Comparison of ENCODE assay signal across 9 cellular contexts in the genomic region with DNA sequence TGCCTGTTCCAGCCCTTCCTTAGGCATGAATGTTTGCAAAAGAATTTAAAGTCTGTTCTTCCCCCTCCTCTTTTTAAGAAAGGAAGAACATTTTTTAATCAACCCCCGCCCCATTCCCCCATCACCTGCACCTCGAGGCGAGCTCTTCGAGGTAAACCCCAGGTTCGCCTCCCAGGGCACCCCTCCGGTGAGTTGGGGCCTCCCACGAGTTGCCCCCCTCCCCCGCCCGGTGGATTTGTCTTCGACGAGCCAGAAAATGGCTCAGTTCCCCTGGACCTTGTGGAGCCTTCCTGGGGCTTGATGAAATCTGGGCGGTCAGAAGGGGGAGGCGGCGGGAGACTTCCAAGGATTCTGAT. TPM values are rescaled to one million over a fixed set of nuclear protein-coding genes. Genes with fewer than 3 reads are reported as not detected.
DNase-seq lines count a peak whose midpoint lies in the region; ATAC-seq and TF ChIP-seq lines count a peak whose summit lies in the region.
"Had no signal": no experiment of that assay in that cellular context is flagged by ENCODE, and none has a peak within 500 bp of the region (broad histone marks: within the 10 kb centered on the region; RNA-seq: fewer than 3 reads in every experiment).

No MANE protein-coding gene starts in this region.

- TF ChIP-seq CTCF in coronary artery (IDR thresholded peaks at IDR 0.05): no peak

- H3K9ac ChIP-seq in HUES6 (ENCODE audit: low read length): no peak overlapping the region

- no peak for TF ChIP-seq POLR2A in GM18505 (IDR thresholded peaks at IDR 0.05; ENCODE audit: borderline replicate concordance, extremely low read depth, insufficient read depth, insufficient read length)

- peaks cover 0 to 8% of the 10 kb centered on the region in 2 donors for H3K36me3 Mint-ChIP-seq in naive B cell

- H3K4me3 ChIP-seq in HUES6 (ENCODE audit: low read depth, low read length) (peak overlapping the region; percentile 82), coronary artery (peak overlapping the region; percentile 70)

- peaks cover 76% of the 10 kb centered on the region for H3K27me3 ChIP-seq in HUES6 (ENCODE audit: control insufficient read depth, insufficient read depth, low read length)

- ATAC-seq in naive B cell (ENCODE audit: low read depth in 2 of 2): no peak
- ATAC-seq in GM18505 (IDR thresholded peaks at IDR 0.05; ENCODE audit: unreplicated experiment): no peak

- H3K4me1 Mint-ChIP-seq in naive B cell: peaks cover 11 to 23% (median 19%) of the 10 kb centered on the region in 3 donors

- no peak overlapping the region for H3K27ac ChIP-seq in HUES6 (ENCODE audit: low read depth, low read length)
- H3K27ac ChIP-seq in coronary artery: no peak overlapping the region

- H3K4me1 ChIP-seq in HUES6 (ENCODE audit: control insufficient read depth, insufficient read depth, low read length): peaks cover 20% of the 10 kb centered on the region

- no peaks in the 10 kb centered on the region for H3K9me3 ChIP-seq in HUES6 (ENCODE audit: control insufficient read depth, insufficient read depth, low read depth, low read length)

- DNase-seq in COR-L47 (lab: John Stamatoyannopoulos, UW) (peak; percentile 52), coronary artery (ENCODE audit: low spot score) (no peak), naive B cell (no peak), mesenteric fat pad (ENCODE audit: low spot score) (no peak), NCI-H2107 (lab: John Stamatoyannopoulos, UW) (no peak)
- DNase-seq: activated CD4-positive, alpha-beta T cell treated with anti-CD3 and anti-CD28 coated beads, Interleukin-2, amount 10 ng/mL, durations not matched to agents 7 days and 5 days had no signal

- peaks cover 59 to 83% (median 59%) of the 10 kb centered on the region in 3 donors for H3K27me3 Mint-ChIP-seq in naive B cell

- peaks cover 0 to 8% (median 3%) of the 10 kb centered on the region in 7 donors for H3K9me3 Mint-ChIP-seq in naive B cell
- H3K9me3 Mint-ChIP-seq: activated CD4-positive, alpha-beta T cell treated with anti-CD3 and anti-CD28 coated beads, Interleukin-2, amount 10 ng/mL, durations not matched to agents 7 days and 5 days had no signal

- no peak overlapping the region for H3K27ac Mint-ChIP-seq in naive B cell
- H3K27ac Mint-ChIP-seq: activated CD4-positive, alpha-beta T cell treated with anti-CD3 and anti-CD28 coated beads, Interleukin-2, amount 10 ng/mL, durations not matched to agents 7 days and 5 days had no signal

- peak overlapping the region; percentile 72 to 87 (median 78) for H3K4me3 Mint-ChIP-seq in naive B cell

- H3K36me3 ChIP-seq in HUES6 (ENCODE audit: control insufficient read depth, insufficient read depth, low read length): no peaks in the 10 kb centered on the region

RNA-seq across cellular contexts. Expression of a gene that starts 0.3 kb away (rescaled TPM):
- polyA plus RNA-seq in naive B cell (ENCODE audit: low read depth in 6 of 6): not detected
- not detected for total RNA-seq in mesenteric fat pad
- total RNA-seq: activated CD4-positive, alpha-beta T cell treated with anti-CD3 and anti-CD28 coated beads, Interleukin-2, amount 10 ng/mL, durations not matched to agents 7 days and 5 days; OCI-LY7 had no signal
